13 cellular contexts compared by ENCODE assay signal in genomic region chr1:36087233-36088123, GRCh38. TPM values are rescaled to one million over a fixed set of nuclear protein-coding genes. Genes with fewer than 3 reads are reported as not detected.
A peak's percentile ranks its signal among the peaks of the same experiment; 100 is the strongest.
DNase-seq lines count a peak whose midpoint lies in the region; ATAC-seq and TF ChIP-seq lines count a peak whose summit lies in the region.
"Had no signal": no experiment of that assay in that cellular context is flagged by ENCODE, and none has a peak within 500 bp of the region (broad histone marks: within the 10 kb centered on the region; RNA-seq: fewer than 3 reads in every experiment).

No MANE protein-coding gene starts in this region.

- intact Hi-C loops in posterior vena cava (cut with DNase I) (no loop called here), gastrocnemius medialis (cut with DNase I; ENCODE audit: low total_unique reads) (loop anchor here (1.0 to 2.0 kb wide), 2 partner anchors 157 to 377 kb away; partner anchors contain the start of genes AGO3 and MRPS15)

- no peak for ATAC-seq in effector memory CD8-positive, alpha-beta T cell (replicated peaks)
- ATAC-seq in gastrocnemius medialis: no peak

- H3K36me3 ChIP-seq in OCI-LY1 (ENCODE audit: insufficient read depth, low read length) (peaks cover 18% of the 10 kb centered on the region), gastrocnemius medialis (peaks cover 0 to 16% of the 10 kb centered on the region in 2 donors)

- H3K27ac ChIP-seq in OCI-LY1 (ENCODE audit: low read depth, low read length, poor library complexity, severe bottlenecking): no peak overlapping the region
- no peak overlapping the region for H3K27ac ChIP-seq in gastrocnemius medialis

- H3K4me1 Mint-ChIP-seq in T-helper 2 cell treated with Interferon-gamma antibody and Interleukin-4, amounts not matched to agents 5 μg/mL and 100 μg/mL, for 36 hours (ENCODE audit: low read depth): peaks cover 12% of the 10 kb centered on the region
- peaks cover 15 to 21% of the 10 kb centered on the region in 2 donors for H3K4me1 Mint-ChIP-seq in effector memory CD8-positive, alpha-beta T cell (ENCODE audit: low read depth in 2 of 2)

- H3K4me1 ChIP-seq in OCI-LY1 (ENCODE audit: insufficient read depth, low read length, severe bottlenecking) (peaks cover 27% of the 10 kb centered on the region), gastrocnemius medialis (peaks cover 11 to 34% of the 10 kb centered on the region in 2 donors)

- H3K36me3 Mint-ChIP-seq in T-helper 2 cell treated with Interferon-gamma antibody and Interleukin-4, amounts not matched to agents 5 μg/mL and 100 μg/mL, for 36 hours (ENCODE audit: low read depth): peaks cover 15% of the 10 kb centered on the region
- peaks cover 14% of the 10 kb centered on the region for H3K36me3 Mint-ChIP-seq in effector memory CD8-positive, alpha-beta T cell (ENCODE audit: insufficient read depth)

- no peak for TF ChIP-seq POLR2A in gastrocnemius medialis (IDR thresholded peaks at IDR 0.05)

- H3K79me2 ChIP-seq in OCI-LY1 (ENCODE audit: insufficient read depth, low read length): no peaks in the 10 kb centered on the region

- H4K20me1 ChIP-seq in OCI-LY1 (ENCODE audit: insufficient read depth, low read length): no peaks in the 10 kb centered on the region

- H3K9me2 ChIP-seq in OCI-LY1 (ENCODE audit: low read depth, low read length): no peaks in the 10 kb centered on the region

- no peaks in the 10 kb centered on the region for H3F3A ChIP-seq in OCI-LY1 (ENCODE audit: insufficient read depth, low read length)

- H3K9me3 ChIP-seq in OCI-LY1 (ENCODE audit: low read length) (no peaks in the 10 kb centered on the region), gastrocnemius medialis (no peaks in the 10 kb centered on the region)
- H3K9me3 ChIP-seq: transverse colon had no signal

- peaks cover 13% of the 10 kb centered on the region for H3K27me3 Mint-ChIP-seq in T-helper 2 cell treated with Interferon-gamma antibody and Interleukin-4, amounts not matched to agents 5 μg/mL and 100 μg/mL, for 36 hours (ENCODE audit: low read depth)
- peaks cover 13 to 33% of the 10 kb centered on the region in 2 donors for H3K27me3 Mint-ChIP-seq in effector memory CD8-positive, alpha-beta T cell

- peaks cover 5% of the 10 kb centered on the region; the same call in 1 of the 2 replicates for H3K27me3 ChIP-seq in OCI-LY1 (ENCODE audit: insufficient read depth, low read length)
- peaks cover 11 to 38% (median 28%) of the 10 kb centered on the region in 3 donors for H3K27me3 ChIP-seq in gastrocnemius medialis

- in situ Hi-C loops in gastrocnemius medialis (cut with MboI; ENCODE audit: low sequenced_read_pairs in 4 of 4): no loop called here

- H3K27ac Mint-ChIP-seq in T-helper 2 cell treated with Interferon-gamma antibody and Interleukin-4, amounts not matched to agents 5 μg/mL and 100 μg/mL, for 36 hours: peak overlapping the region; percentile 63
- H3K27ac Mint-ChIP-seq in effector memory CD8-positive, alpha-beta T cell: peak overlapping the region in 1 of 2 donors; percentile 23

- H2AFZ ChIP-seq in OCI-LY1 (ENCODE audit: low read length): no peak overlapping the region

- peak overlapping the region; percentile 61 for H3K4me3 Mint-ChIP-seq in T-helper 2 cell treated with Interferon-gamma antibody and Interleukin-4, amounts not matched to agents 5 μg/mL and 100 μg/mL, for 36 hours
- H3K4me3 Mint-ChIP-seq in effector memory CD8-positive, alpha-beta T cell: peak overlapping the region; percentile 59 to 61

- H3K4me2 ChIP-seq in OCI-LY1 (ENCODE audit: low read length): peak overlapping the region; percentile 71; the same call in 1 of the 2 replicates

- no peak for DNase-seq in T-helper 2 cell treated with Interferon-gamma antibody and Interleukin-4, amounts not matched to agents 5 μg/mL and 100 μg/mL, for 36 hours (ENCODE audit: low spot score)
- DNase-seq in T-helper 2 cell (no peak), posterior vena cava (ENCODE audit: low spot score) (peak; percentile 81), NCI-H2227 (lab: John Stamatoyannopoulos, UW; ENCODE audit: unreplicated experiment) (no peak), SW 1271 (lab: John Stamatoyannopoulos, UW) (no peak), gastrocnemius medialis (no peak)
- DNase-seq in effector memory CD8-positive, alpha-beta T cell: no peak
- DNase-seq: hippocampal formation; NCI-H2227 treated with DMSO at 0.1 percent for 48 hours; stimulated activated CD4-positive, alpha-beta T cell treated with anti-CD3 and anti-CD28 coated beads, Interleukin-2, amount 100 ng/mL, for 48 hours; transverse colon had no signal

- H3K9ac ChIP-seq in OCI-LY1 (ENCODE audit: low read length): no peak overlapping the region

- no peaks in the 10 kb centered on the region for H3K9me3 Mint-ChIP-seq in T-helper 2 cell treated with Interferon-gamma antibody and Interleukin-4, amounts not matched to agents 5 μg/mL and 100 μg/mL, for 36 hours
- no peaks in the 10 kb centered on the region for H3K9me3 Mint-ChIP-seq in effector memory CD8-positive, alpha-beta T cell

- TF ChIP-seq CTCF in OCI-LY1 (IDR thresholded peaks at IDR 0.05; ENCODE audit: low read length) (peak; percentile 25; the same call in 1 of the 2 replicates), gastrocnemius medialis (IDR thresholded peaks at IDR 0.05 in 4 of 5, conservative IDR thresholded peaks at IDR 0.05 in 1 of 5) (no peak)

- H3K4me3 ChIP-seq in OCI-LY1 (ENCODE audit: low read depth, low read length, poor library complexity, severe bottlenecking) (no peak overlapping the region), gastrocnemius medialis (no peak overlapping the region)

RNA-seq across cellular contexts. Expression of gene ADPRS, which starts 1.2 kb away (rescaled TPM):
- 10 to 100 TPM; 16.4 to 18.6 TPM for total RNA-seq in posterior vena cava
- 10 to 100 TPM; 46.7 to 67.3 (median 54.0) TPM for total RNA-seq in gastrocnemius medialis

RNA-seq across cellular contexts. Expression of gene TEKT2, which starts 3.6 kb away (rescaled TPM):
- total RNA-seq in posterior vena cava (not detected), gastrocnemius medialis (not detected)
- total RNA-seq: A172, transverse colon had no signal

RNA-seq across cellular contexts. Expression of gene COL8A2, which starts 37.5 kb away (rescaled TPM):
- total RNA-seq in posterior vena cava (10 to 100 TPM; 33.2 to 35.9 TPM), gastrocnemius medialis (1 to 10 TPM in 1 of 4 donors, under 1 TPM in 3; 0.61 to 1.6 (median 0.81) TPM)

Comparison
In these comparisons a context has a peak if more than half of its experiments do, and no peak if none do; other contexts are left out.
1. RNA of gene COL8A2, which starts 37.5 kb away (total RNA-seq): 33.2 to 35.9 TPM in posterior vena cava; 0.61 to 1.6 TPM in gastrocnemius medialis; every median in the first group is over 10 times any median in the second.